Comparison of ENCODE assay signal across 1 cellular context in genomic region chr22:37566329-37566837, GRCh38.
TF ChIP-seq lines count a peak whose summit lies in the region.

No MANE protein-coding gene starts in this region.

TF ChIP-seq in IMR-90, 13 proteins besides CTCF, POLR2A, EP300 and RAD21 (continued from another document):
- no peak for TF ChIP-seq MXI1 (IDR thresholded peaks at IDR 0.05; ENCODE audit: borderline replicate concordance, low read depth, low read length)
- no peak for TF ChIP-seq SMC3 (IDR thresholded peaks at IDR 0.05; ENCODE audit: low read depth, low read length)
- TF ChIP-seq BHLHE40 (IDR thresholded peaks at IDR 0.05; ENCODE audit: low read depth, low read length): no peak
- TF ChIP-seq CHD1 (IDR thresholded peaks at IDR 0.05; ENCODE audit: low read depth, low read length): no peak
- TF ChIP-seq NFE2L2 (IDR thresholded peaks at IDR 0.05; ENCODE audit: low read depth, low read length): no peak
- no peak for TF ChIP-seq RFX5 (IDR thresholded peaks at IDR 0.05; ENCODE audit: low read depth, low read length)
- TF ChIP-seq MAFK (IDR thresholded peaks at IDR 0.05; ENCODE audit: low read depth, low read length): no peak
- no peak for TF ChIP-seq MAZ (IDR thresholded peaks at IDR 0.05; ENCODE audit: borderline replicate concordance, low read depth, low read length)
- no peak for TF ChIP-seq CEBPB (IDR thresholded peaks at IDR 0.05; ENCODE audit: low read depth, low read length)
- TF ChIP-seq RCOR1 (IDR thresholded peaks at IDR 0.05; ENCODE audit: insufficient replicate concordance, low read length): no peak
- no peak for TF ChIP-seq FOS (IDR thresholded peaks at IDR 0.05; ENCODE audit: low read depth, low read length)
